Comparison of ENCODE assay signal across 38 cellular contexts in genomic region chr1:46450160-46450517, GRCh38. TPM values are rescaled to one million over a fixed set of nuclear protein-coding genes. Genes with fewer than 3 reads are reported as not detected.
"Had no signal": no experiment of that assay in that cellular context is flagged by ENCODE, and none has a peak within 500 bp of the region (broad histone marks: within the 10 kb centered on the region; RNA-seq: fewer than 3 reads in every experiment).

No MANE protein-coding gene starts in this region.

- H3K27me3 ChIP-seq: MG63 had no signal

- H3K4me3 ChIP-seq: MG63 had no signal

- DNase-seq: Karpas-422, Kasumi-1, MG63, MM.1S, NCI-H1048, NCI-H1092, NCI-H1092 treated with DMSO at 0.1 percent for 48 hours, NCI-H1105, NCI-H1105 treated with DMSO at 0.1 percent for 48 hours, NCI-H1417, NCI-H1417 treated with DMSO at 0.1 percent for 48 hours, NCI-H1436, NCI-H1436 treated with DMSO at 0.1 percent for 48 hours, NCI-H146, NCI-H1694, NCI-H1694 treated with DMSO at 0.1 percent for 48 hours, NCI-H187, NCI-H187 treated with DMSO at 0.1 percent for 48 hours, NCI-H1930, NCI-H2029, NCI-H2029 treated with DMSO at 0.1 percent for 48 hours, NCI-H2081, NCI-H2081 treated with DMSO at 0.1 percent for 48 hours, NCI-H2107, NCI-H2171, NCI-H2171 treated with DMSO at 0.1 percent for 48 hours, NCI-H2227 treated with DMSO at 0.1 percent for 48 hours, NCI-H226, NCI-H345, NCI-H446, NCI-H446 treated with DMSO at 0.1 percent for 48 hours, NCI-H510A, NCI-H510A treated with DMSO at 0.1 percent for 48 hours, NCI-H524 had no signal

- H3K9me3 ChIP-seq: MG63 had no signal

- H3K36me3 ChIP-seq: MG63 had no signal

RNA-seq across cellular contexts. Expression of gene DMBX1, which starts 39.5 kb away (rescaled TPM):
- total RNA-seq: LHCN-M2, M059J, MCF 10A, NCI-H460 had no signal

RNA-seq across cellular contexts. Expression of gene FAAH, which starts 56.0 kb away (rescaled TPM):
- total RNA-seq: LHCN-M2 had no signal
